In genomic region chr11:27213232-27213660, GRCh38 we compare ENCODE assay signal across 8 cellular contexts.
A peak's percentile ranks its signal among the peaks of the same experiment; 100 is the strongest.
DNase-seq lines count a peak whose midpoint lies in the region; ATAC-seq and TF ChIP-seq lines count a peak whose summit lies in the region.

No MANE protein-coding gene starts in this region.

- peaks cover 66% of the 10 kb centered on the region for H3K4me1 ChIP-seq in mesodermal cell (ENCODE audit: control insufficient read depth, insufficient read depth, low read length, poor library complexity, severe bottlenecking)

- no peaks in the 10 kb centered on the region for H3K27me3 Mint-ChIP-seq in Calu3 (ENCODE audit: unreplicated experiment)

- H3K27ac Mint-ChIP-seq in Calu3 (ENCODE audit: unreplicated experiment), result peak overlapping the region; percentile 74

- CTCF ChIA-PET in Calu3 (lab: Charles Lee), result interaction anchor here (0.8 to 1.8 kb wide), 3 partner anchors 12 to 485 kb away, joined by 3 to 6 read pairs (median 4); no protein-coding TSS in a partner anchor

- intact Hi-C loops in Calu3 (cut with micrococcal nuclease; ENCODE audit: unreplicated experiment), result no loop called here

- H3K36me3 ChIP-seq in mesodermal cell (ENCODE audit: control insufficient read depth, insufficient read depth, low read length), result no peaks in the 10 kb centered on the region

- peaks cover 5% of the 10 kb centered on the region for H3K9me3 Mint-ChIP-seq in Calu3 (ENCODE audit: low read depth, unreplicated experiment)

- no TSS peak for BruUV-seq in Calu3 (replicated peaks; lab: Mats Ljungman, UMichigan)

- H3K4me3 Mint-ChIP-seq in Calu3 (ENCODE audit: low read depth, unreplicated experiment), result peak overlapping the region; percentile 11

- peaks cover 67% of the 10 kb centered on the region for H3K4me1 Mint-ChIP-seq in Calu3 (ENCODE audit: low read depth, unreplicated experiment)

- H3K36me3 Mint-ChIP-seq in Calu3 (ENCODE audit: insufficient read depth, unreplicated experiment), result no peaks in the 10 kb centered on the region

- no peaks in the 10 kb centered on the region for H3K9me3 ChIP-seq in mesodermal cell (ENCODE audit: control insufficient read depth, low read length)

- no peak for TF ChIP-seq CTCF in Calu3 (IDR thresholded peaks at IDR 0.05; ENCODE audit: unreplicated experiment)

- WGBS in mesodermal cell (ENCODE audit: insufficient coverage in 2 of 2), 2 experiments, result 12 to 14% methylated on average over 3 of the region's 4 CpGs

- H3K27ac ChIP-seq in mesodermal cell (ENCODE audit: low read depth, low read length, severe bottlenecking), result peak overlapping the region; percentile 75

- no peak overlapping the region for H3K4me3 ChIP-seq in mesodermal cell (ENCODE audit: extremely low read depth, insufficient read depth, low read length, poor library complexity, severe bottlenecking)

- ATAC-seq in GM19023 (IDR thresholded peaks at IDR 0.05; ENCODE audit: unreplicated experiment) (no peak), HG02840 (IDR thresholded peaks at IDR 0.05; ENCODE audit: low FRiP score, unreplicated experiment) (no peak)

- DNase-seq in Calu3 (peak; percentile 22), LHCN-M2 (ENCODE audit: low read depth) (peak; percentile 90), cerebellum (ENCODE audit: low spot score) (peak; percentile 63), NCI-H774 (lab: John Stamatoyannopoulos, UW) (no peak)
- no peak for DNase-seq in activated naive CD4-positive, alpha-beta T cell (lab: John Stamatoyannopoulos, UW)

Comparison
In these comparisons a context has a peak if more than half of its experiments do, and no peak if none do; other contexts are left out.
1. DNase-seq: peak in Calu3 (single experiment), LHCN-M2 (single experiment) and cerebellum (single experiment); none in NCI-H774 (single experiment) and activated naive CD4-positive, alpha-beta T cell (0 of 4).